18 cellular contexts compared by ENCODE assay signal in the genomic region with DNA sequence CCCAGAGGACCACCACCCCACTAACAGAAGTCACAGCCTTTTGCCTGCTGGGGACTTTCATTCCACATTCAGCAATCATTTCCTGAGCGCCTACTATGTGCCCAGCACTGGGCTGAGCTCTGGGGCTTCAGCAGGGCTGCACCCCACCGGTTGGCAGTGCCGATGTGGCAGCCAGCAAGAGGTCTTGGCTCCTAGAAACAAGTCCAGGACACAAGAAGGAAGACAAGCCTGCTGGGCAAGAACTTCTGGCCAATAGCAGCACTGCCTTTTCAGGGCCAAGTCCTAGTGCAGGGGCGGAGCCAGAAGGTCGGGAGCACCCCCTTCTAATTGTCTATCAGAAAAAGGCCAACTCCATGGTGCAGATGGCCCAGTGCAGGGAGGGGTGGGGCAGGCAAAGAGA. TPM values are rescaled to one million over a fixed set of nuclear protein-coding genes. Genes with fewer than 3 reads are reported as not detected.
"Had no signal": no experiment of that assay in that cellular context is flagged by ENCODE, and none has a peak within 500 bp of the region (broad histone marks: within the 10 kb centered on the region; RNA-seq: fewer than 3 reads in every experiment).

No MANE protein-coding gene starts in this region.

- H3K4me1 ChIP-seq: breast epithelium, foreskin keratinocyte had no signal

- H3K9me3 ChIP-seq: breast epithelium, neutrophil, suprapubic skin, upper lobe of left lung had no signal

- H3K9me3 Mint-ChIP-seq: activated CD8-positive, alpha-beta T cell treated with anti-CD3 and anti-CD28 coated beads for 36 hours; activated T-helper 1 cell treated with anti-CD3 and anti-CD28 coated beads, Interleukin-12 subunit alpha, Interleukin-12 subunit beta, Interleukin-2, Interleukin-4 antibody, amounts not matched to agents 30 ng/mL and 10 ng/mL and 1 ng/mL, durations not matched to agents 14 hours and 24 hours and 36 hours had no signal

- H3K27ac Mint-ChIP-seq: activated CD4-positive, alpha-beta T cell treated with anti-CD3 and anti-CD28 coated beads for 36 hours; activated CD8-positive, alpha-beta T cell treated with anti-CD3 and anti-CD28 coated beads for 36 hours; activated T-helper 1 cell treated with anti-CD3 and anti-CD28 coated beads, Interleukin-12 subunit alpha, Interleukin-12 subunit beta, Interleukin-2, Interleukin-4 antibody, amounts not matched to agents 30 ng/mL and 10 ng/mL and 1 ng/mL, durations not matched to agents 14 hours and 24 hours and 36 hours; progenitor cell of endocrine pancreas had no signal

- ATAC-seq: activated CD4-positive, alpha-beta T cell treated with anti-CD3 and anti-CD28 coated beads for 36 hours; activated CD8-positive, alpha-beta T cell treated with anti-CD3 and anti-CD28 coated beads for 36 hours; foreskin keratinocyte; left ventricle myocardium superior; sciatic nerve had no signal

- H3K4me3 Mint-ChIP-seq: activated CD4-positive, alpha-beta T cell treated with anti-CD3 and anti-CD28 coated beads for 36 hours; activated CD8-positive, alpha-beta T cell treated with anti-CD3 and anti-CD28 coated beads for 36 hours; activated T-helper 1 cell treated with anti-CD3 and anti-CD28 coated beads, Interleukin-12 subunit alpha, Interleukin-12 subunit beta, Interleukin-2, Interleukin-4 antibody, amounts not matched to agents 30 ng/mL and 10 ng/mL and 1 ng/mL, durations not matched to agents 14 hours and 24 hours and 36 hours had no signal

- H3K27ac ChIP-seq: breast epithelium, foreskin keratinocyte, neutrophil, suprapubic skin, upper lobe of left lung, VCaP had no signal

- DNase-seq: activated CD4-positive, alpha-beta T cell treated with anti-CD3 and anti-CD28 coated beads for 36 hours; activated CD8-positive, alpha-beta memory T cell treated with anti-CD3 and anti-CD28 coated beads, Interleukin-2, amount 50 U/mL, for 4 hours; activated CD8-positive, alpha-beta T cell treated with anti-CD3 and anti-CD28 coated beads for 36 hours; activated naive CD4-positive, alpha-beta T cell; aorta; foreskin keratinocyte; left ventricle myocardium superior; stimulated activated CD4-positive, alpha-beta T cell treated with anti-CD3 and anti-CD28 coated beads, Interleukin-12 subunit alpha, Interleukin-12 subunit beta, amount 100 ng/mL, for 4 hours; stimulated activated naive CD4-positive, alpha-beta T cell treated with Interleukin-2 at 50 U/mL for 16 hours; T-helper 9 cell; upper lobe of left lung had no signal

- H3K4me3 ChIP-seq: breast epithelium, suprapubic skin, upper lobe of left lung had no signal

- H3K36me3 ChIP-seq: breast epithelium, neutrophil, suprapubic skin, upper lobe of left lung had no signal

RNA-seq across cellular contexts. Expression of gene HOXB9, which starts 13.0 kb away (rescaled TPM):
- total RNA-seq: foreskin keratinocyte, left ventricle myocardium superior, progenitor cell of endocrine pancreas had no signal
- polyA plus RNA-seq: foreskin keratinocyte had no signal

RNA-seq across cellular contexts. Expression of gene HOXB8, which starts 24.0 kb away (rescaled TPM):
- total RNA-seq: activated CD4-positive, alpha-beta T cell treated with anti-CD3 and anti-CD28 coated beads for 36 hours; activated CD8-positive, alpha-beta T cell treated with anti-CD3 and anti-CD28 coated beads for 36 hours; activated T-helper 1 cell treated with anti-CD3 and anti-CD28 coated beads, Interleukin-12 subunit alpha, Interleukin-12 subunit beta, Interleukin-2, Interleukin-4 antibody, amounts not matched to agents 30 ng/mL and 10 ng/mL and 1 ng/mL, durations not matched to agents 14 hours and 24 hours and 36 hours; foreskin keratinocyte; left ventricle myocardium superior; suprapubic skin had no signal
- polyA plus RNA-seq: foreskin keratinocyte had no signal

RNA-seq across cellular contexts. Expression of gene HOXB6, which starts 34.4 kb away (rescaled TPM):
- total RNA-seq: activated CD4-positive, alpha-beta T cell treated with anti-CD3 and anti-CD28 coated beads for 36 hours; activated CD8-positive, alpha-beta T cell treated with anti-CD3 and anti-CD28 coated beads for 36 hours; foreskin keratinocyte had no signal
- polyA plus RNA-seq: foreskin keratinocyte had no signal

RNA-seq across cellular contexts. Expression of gene HOXB5, which starts 45.6 kb away (rescaled TPM):
- total RNA-seq: activated CD4-positive, alpha-beta T cell treated with anti-CD3 and anti-CD28 coated beads for 36 hours; activated CD8-positive, alpha-beta T cell treated with anti-CD3 and anti-CD28 coated beads for 36 hours; activated T-helper 1 cell treated with anti-CD3 and anti-CD28 coated beads, Interleukin-12 subunit alpha, Interleukin-12 subunit beta, Interleukin-2, Interleukin-4 antibody, amounts not matched to agents 30 ng/mL and 10 ng/mL and 1 ng/mL, durations not matched to agents 14 hours and 24 hours and 36 hours; foreskin keratinocyte; left ventricle myocardium superior had no signal
- polyA plus RNA-seq: foreskin keratinocyte had no signal
